ENCODE assay signal across 8 cellular contexts in the genomic region with DNA sequence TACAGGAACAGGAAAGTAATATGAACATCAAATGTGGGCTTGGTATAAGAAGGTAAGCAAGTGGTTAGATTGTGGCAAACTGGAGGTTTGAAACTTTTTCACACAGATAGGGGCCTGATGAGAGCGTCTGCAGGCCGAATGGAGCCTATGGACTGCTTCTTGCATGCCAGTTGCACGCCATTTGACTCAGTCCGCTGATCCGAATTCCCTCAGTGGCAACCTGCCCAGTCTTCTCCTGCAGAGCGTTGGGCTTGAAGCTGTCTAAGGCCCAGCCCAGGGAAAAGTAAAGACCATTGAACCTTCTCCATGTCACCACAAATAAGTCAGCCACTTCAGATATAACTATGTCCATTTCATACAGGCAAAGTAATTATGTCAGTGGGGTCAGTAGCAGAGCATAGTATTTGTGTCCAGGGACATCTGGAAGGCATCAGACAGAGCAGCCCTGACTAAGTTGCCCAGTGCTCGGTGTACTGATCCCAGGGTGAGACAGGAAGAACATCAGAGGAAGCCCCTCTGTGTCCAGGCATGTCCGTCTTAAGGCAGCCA. TPM values are rescaled to one million over a fixed set of nuclear protein-coding genes. Genes with fewer than 3 reads are reported as not detected.
DNase-seq lines count a peak whose midpoint lies in the region; ATAC-seq and TF ChIP-seq lines count a peak whose summit lies in the region.

No MANE protein-coding gene starts in this region.

- BruUV-seq in PC-3 (replicated peaks; lab: Mats Ljungman, UMichigan) = no TSS peak

- TF ChIP-seq CTCF in AG09309 (IDR thresholded peaks at IDR 0.05; ENCODE audit: control insufficient read depth, insufficient read depth, low read depth, low read length, missing control alignments) (no peak), PC-3 (conservative IDR thresholded peaks at IDR 0.05; ENCODE audit: low read depth, low read length) (no peak), brain microvascular endothelial cell (IDR thresholded peaks at IDR 0.05; ENCODE audit: low read depth, low read length, missing control alignments) (no peak), natural killer cell (IDR thresholded peaks at IDR 0.05) (no peak)

- no peaks in the 10 kb centered on the region for H3K9me2 ChIP-seq in PC-3 (replicated peaks; ENCODE audit: low read length)

- H3K9me3 ChIP-seq in PC-3 (ENCODE audit: low read length) = no peaks in the 10 kb centered on the region

- peaks cover 52% of the 10 kb centered on the region for H3K4me1 ChIP-seq in PC-3 (ENCODE audit: insufficient read depth, low read length)

- H4K20me1 ChIP-seq in PC-3 (ENCODE audit: low read length) = no peaks in the 10 kb centered on the region

- POLR2A ChIA-PET in PC-3 (lab: Charles Lee; ENCODE audit: unreplicated experiment) = no interaction called here

- no peaks in the 10 kb centered on the region for H3K9me3 Mint-ChIP-seq in natural killer cell

- H3K27ac ChIP-seq in PC-3 (ENCODE audit: low read length) (peak overlapping the region; percentile 88), brain microvascular endothelial cell (peak overlapping the region; percentile 95)

- in situ Hi-C loops in brain microvascular endothelial cell (cut with HindIII; ENCODE audit: low pct_ligation_motif_present, low sequenced_read_pairs) = no loop called here

- no peak overlapping the region for H3K4me3 ChIP-seq in AG09309 (ENCODE audit: control insufficient read depth, low read depth, low read length)
- no peak overlapping the region for H3K4me3 ChIP-seq in PC-3 (ENCODE audit: low read length)
- H3K4me3 ChIP-seq in brain microvascular endothelial cell (ENCODE audit: low read depth, low read length) = no peak overlapping the region

- peak overlapping the region; percentile 96 to 98 for H3K27ac Mint-ChIP-seq in natural killer cell

- no peak overlapping the region for H2AFZ ChIP-seq in PC-3 (ENCODE audit: low read length)

- peak overlapping the region; percentile 68 for H3K9ac ChIP-seq in PC-3 (ENCODE audit: low read length)

- peaks cover 31% of the 10 kb centered on the region for H3K36me3 Mint-ChIP-seq in natural killer cell

- H3K27me3 ChIP-seq in PC-3 (ENCODE audit: low read length) = no peaks in the 10 kb centered on the region
- no peaks in the 10 kb centered on the region for H3K27me3 ChIP-seq in brain microvascular endothelial cell (replicated peaks)

- H3K36me3 ChIP-seq in PC-3 (ENCODE audit: low read depth, low read length) (peaks cover 12% of the 10 kb centered on the region), brain microvascular endothelial cell (replicated peaks) (peaks cover 72% of the 10 kb centered on the region)

- H3K4me3 Mint-ChIP-seq in natural killer cell = peak overlapping the region; percentile 89

- H3K4me2 ChIP-seq in PC-3 (ENCODE audit: low read length) = no peak overlapping the region

- H3K79me2 ChIP-seq in PC-3 (ENCODE audit: low read length) = no peaks in the 10 kb centered on the region

- intact Hi-C loops in PC-3 (cut with micrococcal nuclease) = no loop called here
- intact Hi-C loops in natural killer cell (cut with micrococcal nuclease) = loop anchor here (5.0 kb wide), 1 partner anchor 37 kb away; no protein-coding TSS in a partner anchor

- DNase-seq in AG09309 (ENCODE audit: low read depth) (peak; percentile 76), PC-3 (no peak), brain microvascular endothelial cell (no peak), natural killer cell (no peak), NCI-H1694 treated with DMSO at 0.1 percent for 48 hours (lab: John Stamatoyannopoulos, UW) (no peak), NCI-H748 treated with DMSO at 0.1 percent for 48 hours (lab: John Stamatoyannopoulos, UW) (no peak)

- ATAC-seq in PC-3 = no peak
- ATAC-seq in natural killer cell = peak in 1 of 3 donors; percentile 34
- no peak for ATAC-seq in HG02885 (IDR thresholded peaks at IDR 0.05; ENCODE audit: poor library complexity, unreplicated experiment)
- ATAC-seq in GM21360 (IDR thresholded peaks at IDR 0.05; ENCODE audit: unreplicated experiment) = no peak

- no peaks in the 10 kb centered on the region for H3K27me3 Mint-ChIP-seq in natural killer cell (ENCODE audit: low read depth in 2 of 2)

- CTCF ChIA-PET in PC-3 (lab: Charles Lee) = no interaction called here

- H3K4me1 Mint-ChIP-seq in natural killer cell = peaks cover 69 to 76% of the 10 kb centered on the region in 2 donors

- no peaks in the 10 kb centered on the region for H3F3A ChIP-seq in PC-3 (ENCODE audit: low read length, unreplicated experiment)

RNA-seq across cellular contexts. Expression of gene ZBTB38, which starts 45.9 kb away (rescaled TPM):
- total RNA-seq in PC-3 (2014; rRNA removed) (17.0 and 19.6 TPM in 2 replicates), natural killer cell (10 to 100 TPM; 40.3 to 68.3 (median 56.7) TPM)
